In the genomic region with DNA sequence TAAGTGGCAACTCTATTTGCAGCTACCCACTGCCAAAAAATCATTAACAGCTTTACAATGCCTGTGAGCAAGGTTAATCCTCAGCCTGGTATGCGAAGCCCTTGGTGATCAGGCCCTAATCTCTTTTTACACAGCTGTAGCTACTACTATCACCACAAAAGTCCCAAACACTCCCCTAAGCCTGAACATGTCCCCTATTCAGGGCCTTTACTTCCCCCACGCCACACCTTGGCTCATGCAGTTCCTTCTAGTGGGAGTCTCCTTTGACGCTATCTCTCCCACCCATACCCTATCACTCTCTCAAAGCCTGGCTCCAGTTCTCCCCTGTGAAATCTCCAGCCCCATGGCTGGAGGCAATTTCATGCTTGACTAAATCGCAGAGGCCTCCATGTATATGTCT, we compare ENCODE assay signal across 1 cellular context.
TF ChIP-seq lines count a peak whose summit lies in the region.

No MANE protein-coding gene starts in this region.

TF ChIP-seq in HepG2, 621 proteins besides CTCF, POLR2A, EP300 and RAD21 (continued from another document):
- TF ChIP-seq EEA1 (CRISPR knock-in tag; IDR thresholded peaks at IDR 0.05; ENCODE audit: borderline replicate concordance) (no peak), RBAK (CRISPR knock-in tag; IDR thresholded peaks at IDR 0.05) (no peak), KLF11 (CRISPR knock-in tag; IDR thresholded peaks at IDR 0.05) (no peak), ZSCAN9 (CRISPR knock-in tag; IDR thresholded peaks at IDR 0.05; ENCODE audit: borderline replicate concordance) (no peak), ZNF552 (CRISPR knock-in tag; IDR thresholded peaks at IDR 0.05; ENCODE audit: borderline replicate concordance) (no peak), ELF1 (CRISPR knock-in tag; IDR thresholded peaks at IDR 0.05) (no peak)
- TF ChIP-seq, protein P1, sequence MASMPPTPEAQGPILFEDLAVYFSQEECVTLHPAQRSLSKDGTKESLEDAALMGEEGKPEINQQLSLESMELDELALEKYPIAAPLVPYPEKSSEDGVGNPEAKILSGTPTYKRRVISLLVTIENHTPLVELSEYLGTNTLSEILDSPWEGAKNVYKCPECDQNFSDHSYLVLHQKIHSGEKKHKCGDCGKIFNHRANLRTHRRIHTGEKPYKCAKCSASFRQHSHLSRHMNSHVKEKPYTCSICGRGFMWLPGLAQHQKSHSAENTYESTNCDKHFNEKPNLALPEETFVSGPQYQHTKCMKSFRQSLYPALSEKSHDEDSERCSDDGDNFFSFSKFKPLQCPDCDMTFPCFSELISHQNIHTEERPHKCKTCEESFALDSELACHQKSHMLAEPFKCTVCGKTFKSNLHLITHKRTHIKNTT (CRISPR knock-in tag; IDR thresholded peaks at IDR 0.05): no peak
